ENCODE assay signal across 13 cellular contexts in the genomic region with DNA sequence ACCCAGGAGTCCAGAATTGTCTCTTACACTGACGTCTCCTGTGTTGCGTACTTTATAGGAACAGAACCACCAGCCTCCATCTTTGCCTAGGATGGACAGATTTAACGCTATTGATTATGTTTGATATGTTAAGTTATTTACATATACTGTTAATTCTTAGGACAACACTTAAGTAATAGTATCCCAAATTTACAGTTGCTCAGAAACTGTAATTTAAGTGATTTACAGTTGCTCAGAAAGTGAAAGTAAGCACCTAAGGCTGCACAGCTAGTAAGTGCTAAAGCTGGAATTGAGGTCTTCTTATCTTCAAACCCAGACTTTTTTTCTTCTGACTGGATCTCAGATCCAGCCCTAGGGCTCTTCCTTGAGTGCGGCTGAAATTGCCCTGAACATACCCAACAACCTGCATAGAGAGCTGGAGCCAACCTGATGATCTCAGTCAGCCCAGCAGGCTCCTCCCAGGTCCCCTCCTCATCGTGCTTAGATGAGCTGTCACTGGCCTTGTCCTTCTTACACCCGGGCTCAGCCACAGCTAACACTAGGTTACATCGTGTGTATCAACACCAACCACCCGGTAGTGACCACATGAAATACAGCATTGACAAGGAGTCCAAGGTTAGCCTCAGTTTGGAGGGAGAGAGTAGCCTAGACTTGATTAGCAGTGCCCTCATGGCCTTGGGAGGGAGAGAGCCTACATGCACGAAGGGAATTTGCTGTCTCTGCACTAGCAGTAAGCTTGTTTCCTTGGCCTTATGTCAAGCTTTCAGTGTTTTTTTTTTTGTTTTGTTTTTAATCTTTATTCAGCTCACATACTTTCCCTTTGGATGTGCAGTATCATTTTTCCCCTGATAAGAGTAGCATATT.
A peak's percentile ranks its signal among the peaks of the same experiment; 100 is the strongest.
DNase-seq lines count a peak whose midpoint lies in the region; TF ChIP-seq lines count a peak whose summit lies in the region.
"Had no signal": no experiment of that assay in that cellular context is flagged by ENCODE, and none has a peak within 500 bp of the region (broad histone marks: within the 10 kb centered on the region; RNA-seq: fewer than 3 reads in every experiment).

No MANE protein-coding gene starts in this region.

- H3K27ac Mint-ChIP-seq in activated CD4-positive, alpha-beta memory T cell treated with anti-CD3 and anti-CD28 coated beads for 36 hours = no peak overlapping the region
- H3K27ac Mint-ChIP-seq in activated CD4-positive, alpha-beta memory T cell treated with anti-CD3 and anti-CD28 coated beads, Interleukin-2, amount 10 ng/mL, durations not matched to agents 7 days and 5 days = no peak overlapping the region
- H3K27ac Mint-ChIP-seq in activated T-cell treated with anti-CD3 and anti-CD28 coated beads, Interleukin-2, amount 50 U/mL, for 24 hours = no peak overlapping the region
- H3K27ac Mint-ChIP-seq: naive thymus-derived CD4-positive, alpha-beta T cell had no signal

- DNase-seq in activated CD4-positive, alpha-beta memory T cell treated with anti-CD3 and anti-CD28 coated beads for 36 hours = peak; percentile 19
- DNase-seq in activated CD4-positive, alpha-beta memory T cell treated with anti-CD3 and anti-CD28 coated beads, Interleukin-2, amount 10 ng/mL, durations not matched to agents 7 days and 5 days = no peak
- DNase-seq in amniotic epithelial cell (ENCODE audit: low read depth) (peak; percentile 69), kidney glomerular epithelial cell (lab: John Stamatoyannopoulos, UW) (peak; percentile 63), spleen (no peak), NCI-H82 treated with DMSO at 0.1 percent for 48 hours (lab: John Stamatoyannopoulos, UW; ENCODE audit: unreplicated experiment) (no peak), lower leg skin (ENCODE audit: low spot score in 2 of 2) (no peak)
- no peak for DNase-seq in activated T-cell treated with anti-CD3 and anti-CD28 coated beads, Interleukin-2, amount 50 U/mL, for 24 hours
- DNase-seq: activated CD4-positive, alpha-beta T cell treated with anti-CD3 and anti-CD28 coated beads for 4 hours; Calu3; naive thymus-derived CD4-positive, alpha-beta T cell; NCI-H1436 had no signal

- 53 to 67% (median 56%) methylated on average over 7 to 9 of the region's 9 CpGs for WGBS in spleen, 5 donors
- 67 to 70% methylated on average over 9 of the region's 9 CpGs for WGBS in lower leg skin, 2 donors

- H3K27ac ChIP-seq in spleen = peak overlapping the region; percentile 36 to 87 (median 78)

- POLR2A ChIA-PET in activated CD4-positive, alpha-beta memory T cell treated with anti-CD3 and anti-CD28 coated beads for 36 hours (lab: Charles Lee) = no interaction called here
- POLR2A ChIA-PET in activated CD4-positive, alpha-beta memory T cell treated with anti-CD3 and anti-CD28 coated beads, Interleukin-2, amount 10 ng/mL, durations not matched to agents 7 days and 5 days (lab: Charles Lee) = interaction anchor here (0.9 kb wide), 1 partner anchor 80 kb away, joined by 3 read pairs; no protein-coding TSS in a partner anchor

- H3K9me3 ChIP-seq in spleen = peaks cover 0 to 13% (median 8%) of the 10 kb centered on the region in 8 donors

- no peak for TF ChIP-seq CTCF in spleen (IDR thresholded peaks at IDR 0.05 in 8 of 11, conservative IDR thresholded peaks at IDR 0.05 in 3 of 11)
- no peak for TF ChIP-seq CTCF in lower leg skin (IDR thresholded peaks at IDR 0.05)

- no peaks in the 10 kb centered on the region for H3K27me3 ChIP-seq in spleen (replicated peaks in 1 of 7)

- CTCF ChIA-PET in activated CD4-positive, alpha-beta memory T cell treated with anti-CD3 and anti-CD28 coated beads for 36 hours (lab: Charles Lee) = interaction anchor here (1.4 kb wide), 1 partner anchor 40 kb away, joined by 6 read pairs; no protein-coding TSS in a partner anchor
- CTCF ChIA-PET in activated CD4-positive, alpha-beta memory T cell treated with anti-CD3 and anti-CD28 coated beads, Interleukin-2, amount 10 ng/mL, durations not matched to agents 7 days and 5 days (lab: Charles Lee) = no interaction called here

- no peaks in the 10 kb centered on the region for H3K36me3 ChIP-seq in spleen

- no peaks in the 10 kb centered on the region for H3K27me3 Mint-ChIP-seq in activated CD4-positive, alpha-beta memory T cell treated with anti-CD3 and anti-CD28 coated beads for 36 hours
- peaks cover 2% of the 10 kb centered on the region for H3K27me3 Mint-ChIP-seq in activated CD4-positive, alpha-beta memory T cell treated with anti-CD3 and anti-CD28 coated beads, Interleukin-2, amount 10 ng/mL, durations not matched to agents 7 days and 5 days
- peaks cover 8% of the 10 kb centered on the region for H3K27me3 Mint-ChIP-seq in activated T-cell treated with anti-CD3 and anti-CD28 coated beads, Interleukin-2, amount 50 U/mL, for 24 hours
- H3K27me3 Mint-ChIP-seq: central memory CD8-positive, alpha-beta T cell; naive thymus-derived CD4-positive, alpha-beta T cell had no signal

- H3K4me3 ChIP-seq in spleen (no peak overlapping the region), lower leg skin (ENCODE audit: low read depth, poor library complexity, severe bottlenecking) (no peak overlapping the region)

- intact Hi-C loops in activated CD4-positive, alpha-beta memory T cell treated with anti-CD3 and anti-CD28 coated beads for 36 hours (cut with micrococcal nuclease) = no loop called here
- intact Hi-C loops in spleen (cut with DNase I; ENCODE audit: low total_unique reads) (no loop called here), lower leg skin (cut with DNase I; ENCODE audit: low total_unique reads) (no loop called here)

- peaks cover 6% of the 10 kb centered on the region for H3K9me3 Mint-ChIP-seq in activated CD4-positive, alpha-beta memory T cell treated with anti-CD3 and anti-CD28 coated beads for 36 hours
- H3K9me3 Mint-ChIP-seq in activated CD4-positive, alpha-beta memory T cell treated with anti-CD3 and anti-CD28 coated beads, Interleukin-2, amount 10 ng/mL, durations not matched to agents 7 days and 5 days = peaks cover 3% of the 10 kb centered on the region
- peaks cover 5% of the 10 kb centered on the region for H3K9me3 Mint-ChIP-seq in activated T-cell treated with anti-CD3 and anti-CD28 coated beads, Interleukin-2, amount 50 U/mL, for 24 hours
- H3K9me3 Mint-ChIP-seq: central memory CD8-positive, alpha-beta T cell had no signal

- TF ChIP-seq POLR2A in spleen (IDR thresholded peaks at IDR 0.05) = no peak
- TF ChIP-seq POLR2A in lower leg skin (IDR thresholded peaks at IDR 0.05) = no peak

- no peak overlapping the region for H3K4me3 Mint-ChIP-seq in activated CD4-positive, alpha-beta memory T cell treated with anti-CD3 and anti-CD28 coated beads for 36 hours
- H3K4me3 Mint-ChIP-seq in activated CD4-positive, alpha-beta memory T cell treated with anti-CD3 and anti-CD28 coated beads, Interleukin-2, amount 10 ng/mL, durations not matched to agents 7 days and 5 days = no peak overlapping the region
- H3K4me3 Mint-ChIP-seq in activated T-cell treated with anti-CD3 and anti-CD28 coated beads, Interleukin-2, amount 50 U/mL, for 24 hours = no peak overlapping the region
- H3K4me3 Mint-ChIP-seq: central memory CD8-positive, alpha-beta T cell had no signal

- H3K36me3 Mint-ChIP-seq in activated CD4-positive, alpha-beta memory T cell treated with anti-CD3 and anti-CD28 coated beads for 36 hours = no peaks in the 10 kb centered on the region
- no peaks in the 10 kb centered on the region for H3K36me3 Mint-ChIP-seq in activated CD4-positive, alpha-beta memory T cell treated with anti-CD3 and anti-CD28 coated beads, Interleukin-2, amount 10 ng/mL, durations not matched to agents 7 days and 5 days (ENCODE audit: low read depth)
- H3K36me3 Mint-ChIP-seq in activated T-cell treated with anti-CD3 and anti-CD28 coated beads, Interleukin-2, amount 50 U/mL, for 24 hours (ENCODE audit: low read depth) = no peaks in the 10 kb centered on the region
- H3K36me3 Mint-ChIP-seq: naive thymus-derived CD4-positive, alpha-beta T cell had no signal

- peaks cover 8 to 53% (median 38%) of the 10 kb centered on the region in 6 donors for H3K4me1 ChIP-seq in spleen

- peaks cover 17% of the 10 kb centered on the region for H3K4me1 Mint-ChIP-seq in activated CD4-positive, alpha-beta memory T cell treated with anti-CD3 and anti-CD28 coated beads for 36 hours (ENCODE audit: low read depth)
- peaks cover 8% of the 10 kb centered on the region for H3K4me1 Mint-ChIP-seq in activated CD4-positive, alpha-beta memory T cell treated with anti-CD3 and anti-CD28 coated beads, Interleukin-2, amount 10 ng/mL, durations not matched to agents 7 days and 5 days
- peaks cover 5% of the 10 kb centered on the region for H3K4me1 Mint-ChIP-seq in activated T-cell treated with anti-CD3 and anti-CD28 coated beads, Interleukin-2, amount 50 U/mL, for 24 hours (ENCODE audit: low read depth)
- H3K4me1 Mint-ChIP-seq: central memory CD8-positive, alpha-beta T cell had no signal

Comparison
In these comparisons a context has a peak if more than half of its experiments do, and no peak if none do; other contexts are left out.
1. DNase-seq: peak in activated CD4-positive, alpha-beta memory T cell treated with anti-CD3 and anti-CD28 coated beads for 36 hours (single experiment), amniotic epithelial cell (single experiment) and kidney glomerular epithelial cell (single experiment); none in activated CD4-positive, alpha-beta memory T cell treated with anti-CD3 and anti-CD28 coated beads, Interleukin-2, amount 10 ng/mL, durations not matched to agents 7 days and 5 days (single experiment), spleen (single experiment), NCI-H82 treated with DMSO at 0.1 percent for 48 hours (single experiment), lower leg skin (0 of 2) and activated T-cell treated with anti-CD3 and anti-CD28 coated beads, Interleukin-2, amount 50 U/mL, for 24 hours (single experiment).